ENCODE assay signal across 8 cellular contexts in the genomic region with DNA sequence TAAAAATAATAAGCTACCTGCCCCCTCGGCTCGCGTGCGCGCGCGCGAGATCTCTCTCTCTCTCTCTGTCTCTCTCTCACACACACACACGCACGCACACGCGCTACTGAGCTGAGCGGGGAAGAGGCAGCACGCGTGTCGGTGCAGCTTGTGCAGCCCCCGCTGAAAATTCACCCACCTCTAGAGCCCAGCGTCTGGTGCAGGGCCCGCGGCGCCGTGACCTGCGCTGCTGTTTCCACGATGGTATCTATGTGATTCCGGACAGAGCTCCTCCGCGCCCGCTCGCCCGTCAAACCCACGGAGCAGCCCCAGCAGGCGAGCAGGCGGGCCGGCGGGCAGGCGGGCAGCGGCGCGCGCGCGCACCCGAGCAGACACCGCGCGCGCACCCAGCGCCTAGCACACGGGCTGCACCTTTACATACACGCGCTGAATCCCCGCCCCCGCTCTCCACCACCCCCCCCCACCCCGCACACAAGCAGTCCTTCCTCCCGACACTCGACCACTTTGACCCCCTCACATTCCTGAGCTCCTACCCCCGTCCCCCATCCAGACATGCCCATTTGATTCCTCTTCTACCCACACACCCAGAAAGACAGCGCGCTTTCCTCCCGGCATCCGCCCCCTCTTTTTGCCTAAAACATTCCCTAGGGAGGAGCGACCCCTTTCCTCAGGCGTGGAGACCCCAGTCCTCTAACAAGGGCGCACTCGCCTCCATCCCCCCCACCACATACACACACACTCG. TPM values are rescaled to one million over a fixed set of nuclear protein-coding genes. Genes with fewer than 3 reads are reported as not detected.
DNase-seq lines count a peak whose midpoint lies in the region; ATAC-seq and TF ChIP-seq lines count a peak whose summit lies in the region.
"Had no signal": no experiment of that assay in that cellular context is flagged by ENCODE, and none has a peak within 500 bp of the region (broad histone marks: within the 10 kb centered on the region; RNA-seq: fewer than 3 reads in every experiment).

No MANE protein-coding gene starts in this region.

- no peaks in the 10 kb centered on the region for H3K9me3 ChIP-seq in NT2/D1 (ENCODE audit: insufficient read depth, low read length)
- H3K9me3 ChIP-seq in mesodermal cell (ENCODE audit: control insufficient read depth, low read length) = no peaks in the 10 kb centered on the region
- H3K9me3 ChIP-seq in thoracic aorta = no peaks in the 10 kb centered on the region

- H3K9ac ChIP-seq in NT2/D1 (ENCODE audit: insufficient read length, low read depth) = peak overlapping the region; percentile 50

- H3K27ac ChIP-seq in mesodermal cell (ENCODE audit: low read depth, low read length, severe bottlenecking) (peak overlapping the region; percentile 16), thoracic aorta (no peak overlapping the region)

- H3K36me3 ChIP-seq in NT2/D1 (ENCODE audit: insufficient read depth, insufficient read length, low read length) (no peaks in the 10 kb centered on the region), mesodermal cell (ENCODE audit: control insufficient read depth, insufficient read depth, low read length) (no peaks in the 10 kb centered on the region), thoracic aorta (no peaks in the 10 kb centered on the region)

- WGBS in mesodermal cell (ENCODE audit: insufficient coverage in 2 of 2), 2 experiments = 12% methylated on average over 21 of the region's 66 CpGs; no CpG with 5 or more reads in 1 of the 2 experiments

- H3K4me3 ChIP-seq in NT2/D1 (ENCODE audit: insufficient read length, low read depth) = peak overlapping the region; percentile 45
- H3K4me3 ChIP-seq in mesodermal cell (ENCODE audit: extremely low read depth, insufficient read depth, low read length, poor library complexity, severe bottlenecking) = peak overlapping the region; percentile 39
- peak overlapping the region; percentile 73 for H3K4me3 ChIP-seq in thoracic aorta

- no peak for ATAC-seq in thoracic aorta (ENCODE audit: insufficient number of reproducible peaks, low FRiP score, low read depth)
- ATAC-seq in HG02938 (IDR thresholded peaks at IDR 0.05; ENCODE audit: unreplicated experiment) = no peak

- H3K4me1 ChIP-seq in NT2/D1 (ENCODE audit: insufficient read depth, insufficient read length) (no peaks in the 10 kb centered on the region), mesodermal cell (ENCODE audit: control insufficient read depth, insufficient read depth, low read length, poor library complexity, severe bottlenecking) (peaks cover 2% of the 10 kb centered on the region), thoracic aorta (ENCODE audit: control insufficient read depth in 1 of 2, low read depth in 2 of 2) (peaks cover 0 to 11% of the 10 kb centered on the region in 2 donors)

- DNase-seq in NT2/D1 (ENCODE audit: low read depth, low spot score) (no peak), ecto neural progenitor cell (ENCODE audit: low spot score) (peak; percentile 58), thoracic aorta (ENCODE audit: low spot score) (no peak), activated T-cell treated with anti-CD3 and anti-CD28 coated beads for 4 hours (no peak)
- no peak for DNase-seq in effector CD4-positive, alpha-beta T cell
- DNase-seq: activated naive CD4-positive, alpha-beta T cell treated with anti-CD3 and anti-CD28 coated beads, Interleukin-2, amount 10 ng/mL, durations not matched to agents 7 days and 5 days had no signal

- H3K27me3 ChIP-seq in NT2/D1 (ENCODE audit: insufficient read depth, insufficient read length) = peaks cover 6% of the 10 kb centered on the region
- H3K27me3 ChIP-seq in thoracic aorta (replicated peaks; ENCODE audit: insufficient read depth) = no peaks in the 10 kb centered on the region

- TF ChIP-seq CTCF in thoracic aorta (IDR thresholded peaks at IDR 0.05) = no peak

RNA-seq across cellular contexts. Expression of gene SLITRK4, which starts 1.0 kb away (rescaled TPM):
- 6.4 TPM for polyA plus RNA-seq in mesodermal cell (2013, experiment 1 of 2)
- polyA plus RNA-seq in mesodermal cell (2013, experiment 2 of 2) = 6.4 TPM
- total RNA-seq in thoracic aorta = 1 to 10 TPM; 4.9 to 8.7 TPM
